ENCODE assay signal across 11 cellular contexts in genomic region chr4:56619160-56619559, GRCh38.
DNase-seq lines count a peak whose midpoint lies in the region; ATAC-seq and TF ChIP-seq lines count a peak whose summit lies in the region.
"Had no signal": no experiment of that assay in that cellular context is flagged by ENCODE, and none has a peak within 500 bp of the region (broad histone marks: within the 10 kb centered on the region; RNA-seq: fewer than 3 reads in every experiment).

No MANE protein-coding gene starts in this region.

- H3K27me3 Mint-ChIP-seq in endothelial cell (ENCODE audit: unreplicated experiment) = no peaks in the 10 kb centered on the region

- H3K27ac ChIP-seq in MM.1S (ENCODE audit: low read length) = no peak overlapping the region
- H3K27ac ChIP-seq: neutrophil had no signal

- H3K4me3 Mint-ChIP-seq in endothelial cell (ENCODE audit: unreplicated experiment) = no peak overlapping the region

- ATAC-seq in GM19468 (IDR thresholded peaks at IDR 0.05; ENCODE audit: extremely low read depth, unreplicated experiment) (peak; percentile 34), GM21423 (IDR thresholded peaks at IDR 0.05; ENCODE audit: unreplicated experiment) (no peak), esophagus mucosa (no peak)

- no peaks in the 10 kb centered on the region for H3K9me2 ChIP-seq in MM.1S (replicated peaks; ENCODE audit: insufficient read depth, low read length)

- no peaks in the 10 kb centered on the region for H4K20me1 ChIP-seq in MM.1S (ENCODE audit: insufficient read depth, low read length)

- H3F3A ChIP-seq in MM.1S (ENCODE audit: insufficient read depth, low read length) = no peaks in the 10 kb centered on the region

- no peaks in the 10 kb centered on the region for H3K36me3 ChIP-seq in MM.1S (replicated peaks; ENCODE audit: insufficient read depth, low read length)
- H3K36me3 ChIP-seq: neutrophil had no signal

- H3K4me3 ChIP-seq in MM.1S (ENCODE audit: low read length) = no peak overlapping the region

- TF ChIP-seq CTCF in MM.1S (IDR thresholded peaks at IDR 0.05; ENCODE audit: low read length) = peak; percentile 40
- no peak for TF ChIP-seq CTCF in endothelial cell (IDR thresholded peaks at IDR 0.05; ENCODE audit: unreplicated experiment)

- peak overlapping the region; percentile 53 for H3K27ac Mint-ChIP-seq in endothelial cell (ENCODE audit: unreplicated experiment)

- peaks cover 14% of the 10 kb centered on the region for H3K4me1 ChIP-seq in MM.1S (ENCODE audit: low read length)
- H3K4me1 ChIP-seq: Caco-2 had no signal

- no peaks in the 10 kb centered on the region for H3K27me3 ChIP-seq in MM.1S (replicated peaks; ENCODE audit: insufficient read depth, low read length)
- H3K27me3 ChIP-seq: neutrophil had no signal

- DNase-seq in DMS 273 treated with DMSO at 0.1 percent for 48 hours (lab: John Stamatoyannopoulos, UW) (peak; percentile 38), MM.1S (peak; percentile 79), endothelial cell (ENCODE audit: low spot score) (no peak), GM19238 (ENCODE audit: insufficient read length, low spot score) (no peak)
- no peak for DNase-seq in activated T-cell treated with anti-CD3 and anti-CD28 coated beads, Interleukin-2, amount 50 U/mL, for 48 hours
- DNase-seq: Caco-2, NCI-H1930 had no signal

- H3K4me1 Mint-ChIP-seq in endothelial cell (ENCODE audit: unreplicated experiment) = peaks cover 17% of the 10 kb centered on the region

- H3K9me3 ChIP-seq in MM.1S (replicated peaks; ENCODE audit: insufficient read depth, low read length) = no peaks in the 10 kb centered on the region
- H3K9me3 ChIP-seq: Caco-2, neutrophil had no signal

- peaks cover 14% of the 10 kb centered on the region for H3K36me3 Mint-ChIP-seq in endothelial cell (ENCODE audit: low read depth, unreplicated experiment)

- no peaks in the 10 kb centered on the region for H3K9me3 Mint-ChIP-seq in endothelial cell (ENCODE audit: unreplicated experiment)

- H2AFZ ChIP-seq in MM.1S (ENCODE audit: low read length) = no peak overlapping the region

- peak overlapping the region; percentile 22; the same call in 1 of the 2 replicates for H3K4me2 ChIP-seq in MM.1S (ENCODE audit: low read depth, low read length)

- no peak overlapping the region for H3K9ac ChIP-seq in MM.1S (ENCODE audit: low read length)

- H3K79me2 ChIP-seq in MM.1S (ENCODE audit: low read length) = no peaks in the 10 kb centered on the region

Comparison
In these comparisons a context has a peak if more than half of its experiments do, and no peak if none do; other contexts are left out.
1. DNase-seq: peak in DMS 273 treated with DMSO at 0.1 percent for 48 hours (single experiment) and MM.1S (single experiment); none in endothelial cell (single experiment), GM19238 (single experiment) and activated T-cell treated with anti-CD3 and anti-CD28 coated beads, Interleukin-2, amount 50 U/mL, for 48 hours (0 of 2).